ENCODE assay signal across 1 cellular context in genomic region chr3:101633186-101633585, GRCh38.
TF ChIP-seq lines count a peak whose summit lies in the region.

No MANE protein-coding gene starts in this region.

TF ChIP-seq in K562, 482 proteins besides CTCF, POLR2A, EP300 and RAD21:
- TF ChIP-seq E2F3 (CRISPR knock-in tag; IDR thresholded peaks at IDR 0.05): no peak
- TF ChIP-seq TAF7 (tag; IDR thresholded peaks at IDR 0.05): no peak
- TF ChIP-seq ATF3 (IDR thresholded peaks at IDR 0.05): peak; percentile 21; the same call in 1 of the 2 replicates
- TF ChIP-seq ATF3 (CRISPR knock-in tag; conservative IDR thresholded peaks at IDR 0.05): no peak
- no peak for TF ChIP-seq ZNF408 (CRISPR knock-in tag; IDR thresholded peaks at IDR 0.05; ENCODE audit: low read depth)
- peak in 1 of 2 experiments; percentile 29 for TF ChIP-seq AFF1 (IDR thresholded peaks at IDR 0.05; ENCODE audit: low read depth in 1 of 2, partially characterized antibody in 2 of 2)
- no peak for TF ChIP-seq ZNF316 (IDR thresholded peaks at IDR 0.05)
- TF ChIP-seq ZFX (CRISPR knock-in tag; IDR thresholded peaks at IDR 0.05): peak; percentile 38; the same call in 1 of the 2 replicates
